30 cellular contexts compared by ENCODE assay signal in genomic region chr11:106464728-106465127, GRCh38.
"Had no signal": no experiment of that assay in that cellular context is flagged by ENCODE, and none has a peak within 500 bp of the region (broad histone marks: within the 10 kb centered on the region; RNA-seq: fewer than 3 reads in every experiment).

No MANE protein-coding gene starts in this region.

- H3K4me3 Mint-ChIP-seq: activated naive CD8-positive, alpha-beta T cell; nephron progenitor cell had no signal

- H3K27ac Mint-ChIP-seq: activated naive CD8-positive, alpha-beta T cell; nephron progenitor cell had no signal

- H3K36me3 ChIP-seq: cardiac muscle cell, lower lobe of right lung, neutrophil, transverse colon had no signal

- H3K4me3 ChIP-seq: cardiac muscle cell, coronary artery, dorsolateral prefrontal cortex, lower lobe of right lung, skin epidermis, testis, transverse colon had no signal

- H3K9me3 ChIP-seq: lower lobe of right lung, neutrophil, testis, transverse colon had no signal

- DNase-seq: activated CD4-positive, alpha-beta T cell treated with anti-CD3 and anti-CD28 coated beads for 48 hours; activated CD4-positive, alpha-beta T cell treated with anti-CD3 and anti-CD28 coated beads, Interleukin-2, amount 50 U/mL, for 48 hours; activated CD8-positive, alpha-beta memory T cell treated with anti-CD3 and anti-CD28 coated beads for 24 hours; activated effector memory CD4-positive, alpha-beta T cell treated with Interleukin-2 at 50 U/mL for 16 hours; activated naive CD4-positive, alpha-beta T cell treated with Interleukin-2 at 50 U/mL for 16 hours; anterior cingulate cortex; cerebellar nuclear complex; dorsolateral prefrontal cortex; effector memory CD4-positive, alpha-beta T cell; erythroblast; head of caudate nucleus; hippocampal formation; kidney; lower lobe of right lung; nephron progenitor cell; retina; stimulated activated CD4-positive, alpha-beta T cell treated with anti-CD3 and anti-CD28 coated beads, Interleukin-12 subunit alpha, Interleukin-12 subunit beta, amount 100 ng/mL, for 4 hours; stimulated activated CD4-positive, alpha-beta T cell treated with anti-CD3 and anti-CD28 coated beads, Interleukin-4, amount 100 ng/mL, for 1 hour; stimulated activated naive CD8-positive, alpha-beta T cell treated with anti-CD3 and anti-CD28 coated beads, Interleukin-15, Interleukin-2, amounts not matched to agents 100 U/mL and 50 U/mL, for 24 hours; testis; transverse colon had no signal

- H3K9me3 Mint-ChIP-seq: nephron progenitor cell had no signal

- ATAC-seq: activated CD4-positive, CD25-positive, alpha-beta regulatory T cell treated with anti-CD3 and anti-CD28 coated beads, Interleukin-2, amount 50 U/mL, for 24 hours; left lobe of liver; lower lobe of right lung; sciatic nerve; stimulated activated naive CD8-positive, alpha-beta T cell treated with anti-CD3 and anti-CD28 coated beads, Interleukin-15, Interleukin-2, amounts not matched to agents 100 U/mL and 50 U/mL, for 24 hours had no signal

- H3K36me3 Mint-ChIP-seq: activated naive CD8-positive, alpha-beta T cell had no signal

- H3K27ac ChIP-seq: cardiac muscle cell, lower lobe of right lung, neutrophil, skin epidermis, transverse colon, VCaP had no signal

- H3K27me3 ChIP-seq: cardiac muscle cell, dorsolateral prefrontal cortex, neutrophil, testis, transverse colon had no signal

- H3K4me1 ChIP-seq: transverse colon had no signal
